Comparison of ENCODE assay signal across 8 cellular contexts in genomic region chr2:224909885-224910517, GRCh38.
DNase-seq lines count a peak whose midpoint lies in the region; ATAC-seq, FAIRE-seq and TF ChIP-seq lines count a peak whose summit lies in the region.

No MANE protein-coding gene starts in this region.

- H3K9me3 Mint-ChIP-seq in MCF 10A (ENCODE audit: unreplicated experiment): no peaks in the 10 kb centered on the region

- intact Hi-C loops in MCF 10A (cut with micrococcal nuclease): no loop called here

- peak; percentile 60 for FAIRE-seq in H54 (lab: Jason Lieb, UNC)

- peaks cover 21% of the 10 kb centered on the region for H3K4me1 ChIP-seq in suprapubic skin

- peak overlapping the region; percentile 91 for H3K27ac Mint-ChIP-seq in MCF 10A (ENCODE audit: low read depth, unreplicated experiment)

- no peak for ATAC-seq in HG02840 (IDR thresholded peaks at IDR 0.05; ENCODE audit: low FRiP score, unreplicated experiment)

- H3K4me3 ChIP-seq in suprapubic skin: no peak overlapping the region

- H3K27ac ChIP-seq in suprapubic skin: peak overlapping the region; percentile 44

- POLR2A ChIA-PET in MCF 10A (lab: Yijun Ruan, JAX): interaction anchor here (0.6 to 4.2 kb wide), 23 partner anchors 10 to 347 kb away, joined by 3 to 67 read pairs (median 4); no protein-coding TSS in a partner anchor

- H3K36me3 Mint-ChIP-seq in MCF 10A (ENCODE audit: insufficient read depth, unreplicated experiment): no peaks in the 10 kb centered on the region

- CTCF ChIA-PET in MCF 10A (lab: Yijun Ruan, JAX): interaction anchor here (0.6 to 1.6 kb wide), 9 partner anchors 9 to 259 kb away, joined by 3 to 5 read pairs (median 3); no protein-coding TSS in a partner anchor

- H3K9me3 ChIP-seq in suprapubic skin: no peaks in the 10 kb centered on the region

- peak; percentile 64 for DNase-seq in COR-L47 (lab: John Stamatoyannopoulos, UW)
- DNase-seq in H54 (ENCODE audit: insufficient read length, low spot score): no peak
- peak; percentile 86 for DNase-seq in NCI-H2196 (lab: John Stamatoyannopoulos, UW; ENCODE audit: unreplicated experiment)
- DNase-seq in MCF 10A (ENCODE audit: unreplicated experiment): peak; percentile 97
- peak; percentile 76 for DNase-seq in left kidney (ENCODE audit: low read depth, low spot score)
- peak; percentile 74 to 81 for DNase-seq in suprapubic skin (ENCODE audit: low spot score in 2 of 2)
- no peak for DNase-seq in NCI-H2107 (lab: John Stamatoyannopoulos, UW)

- TF ChIP-seq CTCF in MCF 10A (IDR thresholded peaks at IDR 0.05; ENCODE audit: unreplicated experiment) (no peak), suprapubic skin (IDR thresholded peaks at IDR 0.05) (no peak)

- H3K4me1 Mint-ChIP-seq in MCF 10A (ENCODE audit: insufficient read depth, unreplicated experiment): peaks cover 18% of the 10 kb centered on the region

- no TSS peak for BruUV-seq in MCF 10A (replicated peaks; lab: Mats Ljungman, UMichigan)

- 8% methylated on average over 5 of the region's 5 CpGs for WGBS in suprapubic skin

- no peaks in the 10 kb centered on the region for H3K27me3 Mint-ChIP-seq in MCF 10A (ENCODE audit: insufficient read depth, unreplicated experiment)

- no peak for TF ChIP-seq EP300 in suprapubic skin (IDR thresholded peaks at IDR 0.05)

- no peaks in the 10 kb centered on the region for H3K27me3 ChIP-seq in suprapubic skin

- no peaks in the 10 kb centered on the region for H3K36me3 ChIP-seq in suprapubic skin

- no peak overlapping the region for H3K4me3 Mint-ChIP-seq in MCF 10A (ENCODE audit: unreplicated experiment)

- no peak for TF ChIP-seq POLR2A in H54 (IDR thresholded peaks at IDR 0.05; ENCODE audit: low read depth, low read length)
- no peak for TF ChIP-seq POLR2A in suprapubic skin (IDR thresholded peaks at IDR 0.05)

Comparison
In these comparisons a context has a peak if more than half of its experiments do, and no peak if none do; other contexts are left out.
1. DNase-seq: peak in COR-L47 (single experiment), NCI-H2196 (single experiment), MCF 10A (single experiment), left kidney (single experiment) and suprapubic skin (2 of 2); none in H54 (single experiment) and NCI-H2107 (single experiment).